In genomic region chr4:55308071-55308470, GRCh38 we compare ENCODE assay signal across 36 cellular contexts.
"Had no signal": no experiment of that assay in that cellular context is flagged by ENCODE, and none has a peak within 500 bp of the region (broad histone marks: within the 10 kb centered on the region; RNA-seq: fewer than 3 reads in every experiment).

No MANE protein-coding gene starts in this region.

- H3K4me1 ChIP-seq: adrenal gland, body of pancreas, breast epithelium had no signal

- FAIRE-seq: astrocyte, TTC549 had no signal

- H3K27ac ChIP-seq: adrenal gland, body of pancreas, brain microvascular endothelial cell, breast epithelium, cardiac muscle cell, VCaP had no signal

- H3K36me3 ChIP-seq: adrenal gland, brain microvascular endothelial cell, breast epithelium, cardiac muscle cell had no signal

- DNase-seq: activated B cell treated with CpG ODN at 0.5 μM for 24 hours; activated CD4-positive, alpha-beta memory T cell treated with anti-CD3 and anti-CD28 coated beads for 36 hours; activated CD4-positive, alpha-beta T cell treated with anti-CD3 and anti-CD28 coated beads for 4 hours; activated CD4-positive, alpha-beta T cell treated with anti-CD3 and anti-CD28 coated beads, Interleukin-2, amount 10 ng/mL, durations not matched to agents 24 days and 14 days; activated CD4-positive, alpha-beta T cell treated with anti-CD3 and anti-CD28 coated beads, Interleukin-2, amount 50 U/mL, for 1 hour; activated CD4-positive, alpha-beta T cell treated with anti-CD3 and anti-CD28 coated beads, Interleukin-2, amount 50 U/mL, for 4 hours; activated CD4-positive, CD25-positive, alpha-beta regulatory T cell treated with anti-CD3 and anti-CD28 coated beads, Interleukin-2, amount 50 U/mL, for 72 hours; activated CD8-positive, alpha-beta memory T cell treated with anti-CD3 and anti-CD28 coated beads, Interleukin-2, amount 50 U/mL, for 4 hours; activated CD8-positive, alpha-beta T cell treated with anti-CD3 and anti-CD28 coated beads for 36 hours; activated effector memory CD4-positive, alpha-beta T cell treated with anti-CD3 and anti-CD28 coated beads, Interleukin-2, amount 50 U/mL, for 16 hours; activated gamma-delta T cell treated with Interleukin-2 at 50 U/mL for 16 hours; activated naive CD4-positive, alpha-beta T cell; activated naive CD4-positive, alpha-beta T cell treated with anti-CD3 and anti-CD28 coated beads for 36 hours; activated naive CD4-positive, alpha-beta T cell treated with anti-CD3 and anti-CD28 coated beads, Interleukin-2, amount 50 U/mL, for 16 hours; activated naive CD8-positive, alpha-beta T cell treated with anti-CD3 and anti-CD28 coated beads for 36 hours; activated T-cell treated with anti-CD3 and anti-CD28 coated beads for 4 hours; activated T-cell treated with anti-CD3 and anti-CD28 coated beads, Interleukin-2, amount 50 U/mL, for 1 hour; activated T-cell treated with anti-CD3 and anti-CD28 coated beads, Interleukin-2, amount 50 U/mL, for 4 hours; activated T-cell treated with anti-CD3 and anti-CD28 coated beads, Interleukin-2, amount 50 U/mL, for 72 hours; adrenal gland; amniotic stem cell; aorta; body of pancreas; brain microvascular endothelial cell; caudate nucleus; cerebellar nuclear complex; T-helper 1 cell; T-helper 2 cell; T-helper 9 cell had no signal

- H3K9me3 ChIP-seq: adrenal gland, body of pancreas, breast epithelium had no signal

- H3K4me3 ChIP-seq: adrenal gland, body of pancreas, breast epithelium, cardiac muscle cell had no signal

- ATAC-seq: activated CD8-positive, alpha-beta T cell treated with anti-CD3 and anti-CD28 coated beads for 36 hours; activated naive CD4-positive, alpha-beta T cell treated with anti-CD3 and anti-CD28 coated beads, Interleukin-2, amount 50 U/mL, for 72 hours; activated T-cell treated with anti-CD3 and anti-CD28 coated beads, Interleukin-2, amount 50 U/mL, for 4 hours; activated T-cell treated with anti-CD3 and anti-CD28 coated beads, Interleukin-2, amount 50 U/mL, for 72 hours; activated T-helper 17 cell treated with anti-CD3 and anti-CD28 coated beads, Interleukin-2, amount 50 U/mL, for 72 hours; body of pancreas had no signal

- H3K27me3 ChIP-seq: adrenal gland, body of pancreas, brain microvascular endothelial cell, breast epithelium, cardiac muscle cell had no signal
